ENCODE assay signal across 8 cellular contexts in genomic region chr1:3530931-3531818, GRCh38.
DNase-seq lines count a peak whose midpoint lies in the region; ATAC-seq and TF ChIP-seq lines count a peak whose summit lies in the region.

No MANE protein-coding gene starts in this region.

- peaks cover 9% of the 10 kb centered on the region for H3K4me1 ChIP-seq in prostate gland (replicated peaks)

- intact Hi-C loops in cardiac septum (cut with DNase I): no loop called here
- intact Hi-C loops in prostate gland (cut with DNase I): no loop called here

- ATAC-seq in GM21515 (IDR thresholded peaks at IDR 0.05; ENCODE audit: unreplicated experiment): no peak

- no peaks in the 10 kb centered on the region for H3K36me3 Mint-ChIP-seq in type B pancreatic cell

- H3K9me3 ChIP-seq in prostate gland: no peaks in the 10 kb centered on the region

- TF ChIP-seq CTCF in prostate gland (IDR thresholded peaks at IDR 0.05): no peak
- no peak for TF ChIP-seq CTCF in type B pancreatic cell (conservative IDR thresholded peaks at IDR 0.05)

- H3K4me3 Mint-ChIP-seq in type B pancreatic cell: peak overlapping the region; percentile 87

- DNase-seq in SIG-M5 treated with dmso at 0.1 percent for 504 hours (lab: John Stamatoyannopoulos, UW; ENCODE audit: unreplicated experiment) (peak; percentile 41), SIG-M5 (lab: John Stamatoyannopoulos, UW) (no peak), SK-MEL-5 (ENCODE audit: low read depth, low spot score) (peak; percentile 65), cardiac septum (ENCODE audit: low spot score) (peak; percentile 89), prostate gland (ENCODE audit: low spot score) (peak; percentile 91), type B pancreatic cell (ENCODE audit: extremely low spot score, unreplicated experiment) (peak; percentile 85)
- peak; percentile 76 for DNase-seq in activated naive CD4-positive, alpha-beta T cell treated with anti-CD3 and anti-CD28 coated beads, Interleukin-2, amount 50 U/mL, for 16 hours

- H3K27ac Mint-ChIP-seq in type B pancreatic cell: peak overlapping the region; percentile 48

- peak overlapping the region; percentile 79 to 92 for H3K27ac ChIP-seq in prostate gland

- H3K9me3 Mint-ChIP-seq in type B pancreatic cell: no peaks in the 10 kb centered on the region

- H3K36me3 ChIP-seq in prostate gland: no peaks in the 10 kb centered on the region

- no peaks in the 10 kb centered on the region for H3K27me3 Mint-ChIP-seq in type B pancreatic cell

- peak; percentile 80 for TF ChIP-seq POLR2A in prostate gland (IDR thresholded peaks at IDR 0.05)

- H3K4me1 Mint-ChIP-seq in type B pancreatic cell (ENCODE audit: unreplicated experiment): peaks cover 6% of the 10 kb centered on the region

- in situ Hi-C loops in SK-MEL-5 (cut with HindIII; ENCODE audit: low pct_unique_long_range_greater_than_20kb, low sequenced_read_pairs): no loop called here

- no peaks in the 10 kb centered on the region for H3K27me3 ChIP-seq in prostate gland (replicated peaks; ENCODE audit: insufficient read depth)

- peak overlapping the region; percentile 59 to 64 for H3K4me3 ChIP-seq in prostate gland

- WGBS in prostate gland: 1% methylated on average over 39 of the region's 96 CpGs
